In genomic region chr19:45229056-45229455, GRCh38 we compare ENCODE assay signal across 4 cellular contexts. TPM values are rescaled to one million over a fixed set of nuclear protein-coding genes. Genes with fewer than 3 reads are reported as not detected.
"Had no signal": no experiment of that assay in that cellular context is flagged by ENCODE, and none has a peak within 500 bp of the region (broad histone marks: within the 10 kb centered on the region; RNA-seq: fewer than 3 reads in every experiment).

No MANE protein-coding gene starts in this region.

RNA-seq across cellular contexts. Expression of gene EXOC3L2, which starts 16.2 kb away (rescaled TPM):
- total RNA-seq: GM23248, H4, HepG2 had no signal
- polyA plus RNA-seq: GM23248, IgD-negative memory B cell had no signal
